2 cellular contexts compared by ENCODE assay signal in genomic region chrX:96435636-96436035, GRCh38.
TF ChIP-seq lines count a peak whose summit lies in the region.

No MANE protein-coding gene starts in this region.

TF ChIP-seq in A549, 52 proteins besides CTCF, POLR2A, EP300 and RAD21 (continued from another document):
- TF ChIP-seq E2F6 (IDR thresholded peaks at IDR 0.05; ENCODE audit: borderline replicate concordance, low read depth) (no peak), NPAS2 (CRISPR knock-in tag; IDR thresholded peaks at IDR 0.05; ENCODE audit: borderline replicate concordance) (no peak)

TF ChIP-seq in IMR-90, 13 proteins besides CTCF, POLR2A, EP300 and RAD21 (continued from another document):
- TF ChIP-seq MAFK (IDR thresholded peaks at IDR 0.05; ENCODE audit: low read depth, low read length) = no peak
